Comparison of ENCODE assay signal across 1 cellular context in genomic region chr6:159170333-159170672, GRCh38.
TF ChIP-seq lines count a peak whose summit lies in the region.

No MANE protein-coding gene starts in this region.

TF ChIP-seq in HepG2, 621 proteins besides CTCF, POLR2A, EP300 and RAD21 (continued from another document):
- TF ChIP-seq ZNF770 (CRISPR knock-in tag; IDR thresholded peaks at IDR 0.05) = no peak
- TF ChIP-seq SNAPC5 (CRISPR knock-in tag; IDR thresholded peaks at IDR 0.05; ENCODE audit: borderline replicate concordance) = no peak
- TF ChIP-seq GATA4 (IDR thresholded peaks at IDR 0.05; ENCODE audit: borderline replicate concordance, low read depth) = no peak
- TF ChIP-seq ZNF782 (CRISPR knock-in tag; IDR thresholded peaks at IDR 0.05; ENCODE audit: borderline replicate concordance) = no peak
- no peak for TF ChIP-seq XBP1 (CRISPR knock-in tag; IDR thresholded peaks at IDR 0.05)
- no peak for TF ChIP-seq POGK (CRISPR knock-in tag; conservative IDR thresholded peaks at IDR 0.05)
- TF ChIP-seq ZBTB1 (CRISPR knock-in tag; IDR thresholded peaks at IDR 0.05; ENCODE audit: borderline replicate concordance) = no peak
- TF ChIP-seq ZNF558 (CRISPR knock-in tag; IDR thresholded peaks at IDR 0.05; ENCODE audit: borderline replicate concordance) = no peak
- no peak for TF ChIP-seq SKIL (CRISPR knock-in tag; IDR thresholded peaks at IDR 0.05; ENCODE audit: borderline replicate concordance)
- TF ChIP-seq HMGA1 (CRISPR knock-in tag; conservative IDR thresholded peaks at IDR 0.05) = no peak
- no peak for TF ChIP-seq SNAPC4 (CRISPR knock-in tag; IDR thresholded peaks at IDR 0.05)
